24 cellular contexts compared by ENCODE assay signal in genomic region chr15:28942521-28943035, GRCh38. TPM values are rescaled to one million over a fixed set of nuclear protein-coding genes. Genes with fewer than 3 reads are reported as not detected.
A peak's percentile ranks its signal among the peaks of the same experiment; 100 is the strongest.
DNase-seq lines count a peak whose midpoint lies in the region; ATAC-seq and TF ChIP-seq lines count a peak whose summit lies in the region.
"Had no signal": no experiment of that assay in that cellular context is flagged by ENCODE, and none has a peak within 500 bp of the region (broad histone marks: within the 10 kb centered on the region; RNA-seq: fewer than 3 reads in every experiment).

No MANE protein-coding gene starts in this region.

- POLR2A ChIA-PET in T-cell (lab: Charles Lee) = no interaction called here

- peaks cover 2 to 4% of the 10 kb centered on the region in 2 donors for H3K36me3 Mint-ChIP-seq in activated T-cell treated with anti-CD3 and anti-CD28 coated beads, Interleukin-2, amount 50 U/mL, for 72 hours (ENCODE audit: insufficient read depth in 2 of 2)
- H3K36me3 Mint-ChIP-seq in activated T-cell treated with anti-CD3 and anti-CD28 coated beads, Interleukin-2, amount 50 U/mL, for 4 hours (ENCODE audit: insufficient read depth) = peaks cover 17% of the 10 kb centered on the region
- H3K36me3 Mint-ChIP-seq in T-cell = peaks cover 26% of the 10 kb centered on the region

- no peaks in the 10 kb centered on the region for H3K9me3 Mint-ChIP-seq in activated T-cell treated with anti-CD3 and anti-CD28 coated beads, Interleukin-2, amount 50 U/mL, for 72 hours
- no peaks in the 10 kb centered on the region for H3K9me3 Mint-ChIP-seq in activated T-cell treated with anti-CD3 and anti-CD28 coated beads, Interleukin-2, amount 50 U/mL, for 4 hours
- no peaks in the 10 kb centered on the region for H3K9me3 Mint-ChIP-seq in T-cell
- H3K9me3 Mint-ChIP-seq: T-helper 1 cell treated with Interleukin-12 subunit alpha and Interleukin-12 subunit beta and Interleukin-4 antibody, amounts not matched to agents 30 μg/mL and 1 μg/mL, for 36 hours had no signal

- H3K4me3 Mint-ChIP-seq in activated T-cell treated with anti-CD3 and anti-CD28 coated beads, Interleukin-2, amount 50 U/mL, for 72 hours = peak overlapping the region; percentile 11 to 18
- H3K4me3 Mint-ChIP-seq in activated T-cell treated with anti-CD3 and anti-CD28 coated beads, Interleukin-2, amount 50 U/mL, for 4 hours = no peak overlapping the region
- H3K4me3 Mint-ChIP-seq in T-cell = peak overlapping the region in 1 of 3 donors; percentile 70
- H3K4me3 Mint-ChIP-seq: T-helper 1 cell treated with Interleukin-12 subunit alpha and Interleukin-12 subunit beta and Interleukin-4 antibody, amounts not matched to agents 30 μg/mL and 1 μg/mL, for 36 hours had no signal

- DNase-seq in activated T-cell treated with anti-CD3 and anti-CD28 coated beads, Interleukin-2, amount 50 U/mL, for 72 hours = no peak
- DNase-seq in activated T-cell treated with anti-CD3 and anti-CD28 coated beads, Interleukin-2, amount 50 U/mL, for 4 hours = no peak
- DNase-seq in T-cell (no peak), islet precursor cell (peak; percentile 39), tibial artery (peak; percentile 12 to 48), NCI-H1417 (lab: John Stamatoyannopoulos, UW) (no peak), NCI-H1694 treated with DMSO at 0.1 percent for 48 hours (lab: John Stamatoyannopoulos, UW) (no peak), NCI-H146 (lab: John Stamatoyannopoulos, UW) (no peak)
- DNase-seq: ACHN, brain microvascular endothelial cell, DMS 273 treated with DMSO at 0.1 percent for 48 hours, GM23248, kidney glomerular epithelial cell, NCI-H1092 treated with DMSO at 0.1 percent for 48 hours, NCI-H2107, NCI-H524 treated with DMSO at 0.1 percent for 48 hours, retina, trophoblast cell had no signal

- no peak for TF ChIP-seq CTCF in tibial artery (IDR thresholded peaks at IDR 0.05)

- H3K4me1 Mint-ChIP-seq in activated T-cell treated with anti-CD3 and anti-CD28 coated beads, Interleukin-2, amount 50 U/mL, for 72 hours (ENCODE audit: low read depth) = peaks cover 60% of the 10 kb centered on the region
- peaks cover 84% of the 10 kb centered on the region for H3K4me1 Mint-ChIP-seq in activated T-cell treated with anti-CD3 and anti-CD28 coated beads, Interleukin-2, amount 50 U/mL, for 4 hours (ENCODE audit: low read depth)
- H3K4me1 Mint-ChIP-seq in T-cell = peaks cover 89 to 90% (median 89%) of the 10 kb centered on the region in 3 donors

- no peak overlapping the region for H3K4me3 ChIP-seq in tibial artery
- H3K4me3 ChIP-seq: GM23248, SJSA1 had no signal

- CTCF ChIA-PET in T-cell (lab: Charles Lee) = interaction anchor here in 1 of 2 donors (0.6 kb wide), 1 partner anchor 1134 kb away, joined by 3 read pairs; no protein-coding TSS in a partner anchor

- no peaks in the 10 kb centered on the region for H3K27me3 ChIP-seq in tibial artery
- H3K27me3 ChIP-seq: brain microvascular endothelial cell, SJSA1 had no signal

- no peak overlapping the region for H3K27ac ChIP-seq in tibial artery
- H3K27ac ChIP-seq: brain microvascular endothelial cell, C4-2B, GM23248, SJSA1 had no signal

- ATAC-seq in activated T-cell treated with anti-CD3 and anti-CD28 coated beads, Interleukin-2, amount 50 U/mL, for 72 hours (replicated peaks in 1 of 2) = no peak
- ATAC-seq in activated T-cell treated with anti-CD3 and anti-CD28 coated beads, Interleukin-2, amount 50 U/mL, for 4 hours = no peak
- ATAC-seq in T-cell (replicated peaks in 1 of 4) = no peak
- ATAC-seq: Panc1 had no signal

- no peaks in the 10 kb centered on the region for H3K4me1 ChIP-seq in tibial artery
- H3K4me1 ChIP-seq: SJSA1 had no signal

- H3K9me3 ChIP-seq in tibial artery = no peaks in the 10 kb centered on the region
- H3K9me3 ChIP-seq: SJSA1 had no signal

- H3K27ac Mint-ChIP-seq in activated T-cell treated with anti-CD3 and anti-CD28 coated beads, Interleukin-2, amount 50 U/mL, for 72 hours = no peak overlapping the region
- peak overlapping the region; percentile 67 to 80 for H3K27ac Mint-ChIP-seq in T-cell
- H3K27ac Mint-ChIP-seq: T-helper 1 cell treated with Interleukin-12 subunit alpha and Interleukin-12 subunit beta and Interleukin-4 antibody, amounts not matched to agents 30 μg/mL and 1 μg/mL, for 36 hours had no signal

- H3K27me3 Mint-ChIP-seq in activated T-cell treated with anti-CD3 and anti-CD28 coated beads, Interleukin-2, amount 50 U/mL, for 72 hours (ENCODE audit: low read depth) = no peaks in the 10 kb centered on the region
- no peaks in the 10 kb centered on the region for H3K27me3 Mint-ChIP-seq in activated T-cell treated with anti-CD3 and anti-CD28 coated beads, Interleukin-2, amount 50 U/mL, for 4 hours (ENCODE audit: low read depth)
- H3K27me3 Mint-ChIP-seq in T-cell = no peaks in the 10 kb centered on the region
- H3K27me3 Mint-ChIP-seq: stimulated activated naive CD8-positive, alpha-beta T cell treated with anti-CD3 and anti-CD28 coated beads, Interleukin-15, amount 100 ng/mL, for 72 hours had no signal

- no peaks in the 10 kb centered on the region for H3K36me3 ChIP-seq in tibial artery
- H3K36me3 ChIP-seq: brain microvascular endothelial cell, SJSA1 had no signal

- intact Hi-C loops in tibial artery (cut with DNase I; ENCODE audit: low total_unique reads) = no loop called here

RNA-seq across cellular contexts. Expression of gene APBA2, which starts 56.8 kb away (rescaled TPM):
- total RNA-seq in activated T-cell treated with anti-CD3 and anti-CD28 coated beads, Interleukin-2, amount 50 U/mL, for 72 hours = 1 to 10 TPM; 9.1 to 9.8 TPM
- 10 to 100 TPM; 11.0 to 14.7 (median 14.5) TPM for total RNA-seq in activated T-cell treated with anti-CD3 and anti-CD28 coated beads, Interleukin-2, amount 50 U/mL, for 4 hours
- 100 to 1,000 TPM in 2 of 5 donors, 10 to 100 TPM in 3; 78.9 to 118 (median 94.9) TPM for total RNA-seq in T-cell
- total RNA-seq: myocyte had no signal

Comparison
In these comparisons a context has a peak if more than half of its experiments do, and no peak if none do; other contexts are left out.
1. DNase-seq: peak in islet precursor cell (single experiment) and tibial artery (2 of 2); none in activated T-cell treated with anti-CD3 and anti-CD28 coated beads, Interleukin-2, amount 50 U/mL, for 72 hours (0 of 2), activated T-cell treated with anti-CD3 and anti-CD28 coated beads, Interleukin-2, amount 50 U/mL, for 4 hours (single experiment), T-cell (0 of 34), NCI-H1417 (0 of 3), NCI-H1694 treated with DMSO at 0.1 percent for 48 hours (single experiment) and NCI-H146 (single experiment).
2. RNA of gene APBA2, which starts 56.8 kb away (total RNA-seq): 78.9 to 118 TPM in T-cell; 11.0 to 14.7 TPM in activated T-cell treated with anti-CD3 and anti-CD28 coated beads, Interleukin-2, amount 50 U/mL, for 4 hours and 9.1 to 9.8 TPM in activated T-cell treated with anti-CD3 and anti-CD28 coated beads, Interleukin-2, amount 50 U/mL, for 72 hours; every median in the first group is over 4 times any median in the second.